Comparison of ENCODE assay signal across 1 cellular context in the genomic region with DNA sequence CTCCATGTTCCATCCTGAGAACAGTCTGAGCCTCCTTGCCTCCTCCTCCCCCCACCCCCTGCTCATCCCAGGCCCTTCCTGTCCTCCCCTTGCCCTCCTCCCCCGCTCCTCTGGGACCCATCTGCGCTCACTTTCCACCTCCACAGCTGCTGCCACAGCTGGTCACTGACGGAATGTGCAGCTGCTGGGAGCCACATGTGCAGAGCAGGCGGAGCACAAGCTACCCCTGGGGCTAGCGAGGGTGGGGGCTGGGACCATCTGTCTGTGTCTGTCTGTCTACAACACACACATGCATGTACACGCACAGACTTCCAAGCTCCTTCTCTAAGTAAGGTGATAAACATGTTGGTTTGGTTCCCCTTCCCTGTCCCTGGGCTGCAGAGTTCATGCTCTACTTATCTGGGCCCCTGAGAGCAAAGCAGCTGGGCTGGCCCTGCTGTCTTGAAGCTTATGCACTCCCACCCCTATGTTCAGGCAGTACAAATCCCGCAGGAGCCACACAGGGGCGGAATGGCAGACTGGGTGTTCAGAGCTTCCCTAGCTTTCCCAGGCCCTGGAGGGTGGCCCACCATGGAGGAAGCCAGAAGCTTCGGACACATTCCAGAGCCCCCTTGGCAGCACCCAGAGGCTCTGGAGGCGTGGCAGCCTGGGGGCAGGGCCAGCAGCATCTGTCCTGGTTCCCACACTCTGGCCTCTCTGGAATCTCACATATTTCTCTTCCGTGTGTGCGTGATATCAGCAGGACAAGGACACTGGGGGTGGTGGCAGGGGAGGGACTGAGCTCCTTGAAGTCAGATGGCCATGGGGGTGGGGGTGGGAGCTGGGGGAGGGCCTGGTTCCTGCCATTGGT.
TF ChIP-seq lines count a peak whose summit lies in the region.

No MANE protein-coding gene starts in this region.

TF ChIP-seq in K562, 482 proteins besides CTCF, POLR2A, EP300 and RAD21 (continues in another document):
- TF ChIP-seq, protein P1, sequence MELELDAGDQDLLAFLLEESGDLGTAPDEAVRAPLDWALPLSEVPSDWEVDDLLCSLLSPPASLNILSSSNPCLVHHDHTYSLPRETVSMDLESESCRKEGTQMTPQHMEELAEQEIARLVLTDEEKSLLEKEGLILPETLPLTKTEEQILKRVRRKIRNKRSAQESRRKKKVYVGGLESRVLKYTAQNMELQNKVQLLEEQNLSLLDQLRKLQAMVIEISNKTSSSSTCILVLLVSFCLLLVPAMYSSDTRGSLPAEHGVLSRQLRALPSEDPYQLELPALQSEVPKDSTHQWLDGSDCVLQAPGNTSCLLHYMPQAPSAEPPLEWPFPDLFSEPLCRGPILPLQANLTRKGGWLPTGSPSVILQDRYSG (tag; conservative IDR thresholded peaks at IDR 0.05; ENCODE audit: low read depth), result no peak
- TF ChIP-seq TRIM24 (IDR thresholded peaks at IDR 0.05) (peak; percentile 37 to 70; a peak in 3 of 4 replicates), BHLHE40 (IDR thresholded peaks at IDR 0.05; ENCODE audit: low read length) (peak; percentile 36; the same call in 1 of the 2 replicates), PRMT5 (CRISPR knock-in tag; IDR thresholded peaks at IDR 0.05) (no peak), ZSCAN32 (CRISPR knock-in tag; IDR thresholded peaks at IDR 0.05) (no peak), ZNF551 (CRISPR knock-in tag; IDR thresholded peaks at IDR 0.05) (no peak), ZNF212 (CRISPR knock-in tag; IDR thresholded peaks at IDR 0.05) (no peak), TOE1 (IDR thresholded peaks at IDR 0.05; ENCODE audit: borderline replicate concordance) (no peak), TOE1 (CRISPR knock-in tag; IDR thresholded peaks at IDR 0.05; ENCODE audit: borderline replicate concordance, low read depth) (no peak), ZNF263 (CRISPR knock-in tag; IDR thresholded peaks at IDR 0.05; ENCODE audit: borderline replicate concordance) (peak; percentile 81; the same call in 1 of the 2 replicates), MEF2A (IDR thresholded peaks at IDR 0.05; ENCODE audit: control insufficient read depth, low read depth, low read length) (no peak), XRCC4 (IDR thresholded peaks at IDR 0.05; ENCODE audit: extremely low read depth, insufficient read depth, insufficient read length) (no peak), GTF2E2 (tag; IDR thresholded peaks at IDR 0.05) (no peak), ZNF12 (CRISPR knock-in tag; IDR thresholded peaks at IDR 0.05) (no peak), CREB1 (IDR thresholded peaks at IDR 0.05) (no peak), CREB1 (CRISPR knock-in tag; IDR thresholded peaks at IDR 0.05) (no peak), ZNF184 (CRISPR knock-in tag; IDR thresholded peaks at IDR 0.05) (no peak), ZNF274 (IDR thresholded peaks at IDR 0.05; ENCODE audit: borderline replicate concordance, low read depth, low read length) (no peak), SETDB1 (IDR thresholded peaks at IDR 0.05; ENCODE audit: low read length) (no peak), L3MBTL2 (IDR thresholded peaks at IDR 0.05) (peak; percentile 35; the same call in 1 of the 2 replicates), BRCA1 (IDR thresholded peaks at IDR 0.05) (no peak), BRCA1 (CRISPR knock-in tag; IDR thresholded peaks at IDR 0.05) (no peak), SP2 (IDR thresholded peaks at IDR 0.05; ENCODE audit: extremely low read depth, low read depth, low read length, poor library complexity, severe bottlenecking) (no peak), FOXM1 (IDR thresholded peaks at IDR 0.05; ENCODE audit: low read depth) (no peak), FOXM1 (CRISPR knock-in tag; IDR thresholded peaks at IDR 0.05; ENCODE audit: low read depth) (no peak), NRF1 (conservative IDR thresholded peaks at IDR 0.05 in 1 of 2, IDR thresholded peaks at IDR 0.05 in 1 of 2) (peak in 1 of 2 experiments; percentile 12; a peak in 1 of 4 replicates), ZNF668 (CRISPR knock-in tag; IDR thresholded peaks at IDR 0.05) (no peak), ZNF175 (CRISPR knock-in tag; IDR thresholded peaks at IDR 0.05; ENCODE audit: low read depth) (no peak), SMARCE1 (IDR thresholded peaks at IDR 0.05) (no peak), CBFA2T3 (IDR thresholded peaks at IDR 0.05) (peak; percentile 81), LARP7 (IDR thresholded peaks at IDR 0.05) (no peak), FOXA1 (IDR thresholded peaks at IDR 0.05; ENCODE audit: borderline replicate concordance) (no peak), CBFB (CRISPR knock-in tag; IDR thresholded peaks at IDR 0.05) (no peak), CHD4 (IDR thresholded peaks at IDR 0.05; ENCODE audit: insufficient read depth, insufficient replicate concordance, low read depth, low read length, poor library complexity, severe bottlenecking) (no peak)
- TF ChIP-seq, protein P2, sequence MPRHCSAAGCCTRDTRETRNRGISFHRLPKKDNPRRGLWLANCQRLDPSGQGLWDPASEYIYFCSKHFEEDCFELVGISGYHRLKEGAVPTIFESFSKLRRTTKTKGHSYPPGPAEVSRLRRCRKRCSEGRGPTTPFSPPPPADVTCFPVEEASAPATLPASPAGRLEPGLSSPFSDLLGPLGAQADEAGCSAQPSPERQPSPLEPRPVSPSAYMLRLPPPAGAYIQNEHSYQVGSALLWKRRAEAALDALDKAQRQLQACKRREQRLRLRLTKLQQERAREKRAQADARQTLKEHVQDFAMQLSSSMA (CRISPR knock-in tag; IDR thresholded peaks at IDR 0.05), result no peak
- TF ChIP-seq, protein P3, sequence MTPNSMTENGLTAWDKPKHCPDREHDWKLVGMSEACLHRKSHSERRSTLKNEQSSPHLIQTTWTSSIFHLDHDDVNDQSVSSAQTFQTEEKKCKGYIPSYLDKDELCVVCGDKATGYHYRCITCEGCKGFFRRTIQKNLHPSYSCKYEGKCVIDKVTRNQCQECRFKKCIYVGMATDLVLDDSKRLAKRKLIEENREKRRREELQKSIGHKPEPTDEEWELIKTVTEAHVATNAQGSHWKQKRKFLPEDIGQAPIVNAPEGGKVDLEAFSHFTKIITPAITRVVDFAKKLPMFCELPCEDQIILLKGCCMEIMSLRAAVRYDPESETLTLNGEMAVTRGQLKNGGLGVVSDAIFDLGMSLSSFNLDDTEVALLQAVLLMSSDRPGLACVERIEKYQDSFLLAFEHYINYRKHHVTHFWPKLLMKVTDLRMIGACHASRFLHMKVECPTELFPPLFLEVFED (CRISPR knock-in tag; conservative IDR thresholded peaks at IDR 0.05), result no peak
- TF ChIP-seq, protein P4, sequence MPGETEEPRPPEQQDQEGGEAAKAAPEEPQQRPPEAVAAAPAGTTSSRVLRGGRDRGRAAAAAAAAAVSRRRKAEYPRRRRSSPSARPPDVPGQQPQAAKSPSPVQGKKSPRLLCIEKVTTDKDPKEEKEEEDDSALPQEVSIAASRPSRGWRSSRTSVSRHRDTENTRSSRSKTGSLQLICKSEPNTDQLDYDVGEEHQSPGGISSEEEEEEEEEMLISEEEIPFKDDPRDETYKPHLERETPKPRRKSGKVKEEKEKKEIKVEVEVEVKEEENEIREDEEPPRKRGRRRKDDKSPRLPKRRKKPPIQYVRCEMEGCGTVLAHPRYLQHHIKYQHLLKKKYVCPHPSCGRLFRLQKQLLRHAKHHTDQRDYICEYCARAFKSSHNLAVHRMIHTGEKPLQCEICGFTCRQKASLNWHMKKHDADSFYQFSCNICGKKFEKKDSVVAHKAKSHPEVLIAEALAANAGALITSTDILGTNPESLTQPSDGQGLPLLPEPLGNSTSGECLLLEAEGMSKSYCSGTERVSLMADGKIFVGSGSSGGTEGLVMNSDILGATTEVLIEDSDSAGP (CRISPR knock-in tag; IDR thresholded peaks at IDR 0.05), result no peak
- TF ChIP-seq, protein P5, sequence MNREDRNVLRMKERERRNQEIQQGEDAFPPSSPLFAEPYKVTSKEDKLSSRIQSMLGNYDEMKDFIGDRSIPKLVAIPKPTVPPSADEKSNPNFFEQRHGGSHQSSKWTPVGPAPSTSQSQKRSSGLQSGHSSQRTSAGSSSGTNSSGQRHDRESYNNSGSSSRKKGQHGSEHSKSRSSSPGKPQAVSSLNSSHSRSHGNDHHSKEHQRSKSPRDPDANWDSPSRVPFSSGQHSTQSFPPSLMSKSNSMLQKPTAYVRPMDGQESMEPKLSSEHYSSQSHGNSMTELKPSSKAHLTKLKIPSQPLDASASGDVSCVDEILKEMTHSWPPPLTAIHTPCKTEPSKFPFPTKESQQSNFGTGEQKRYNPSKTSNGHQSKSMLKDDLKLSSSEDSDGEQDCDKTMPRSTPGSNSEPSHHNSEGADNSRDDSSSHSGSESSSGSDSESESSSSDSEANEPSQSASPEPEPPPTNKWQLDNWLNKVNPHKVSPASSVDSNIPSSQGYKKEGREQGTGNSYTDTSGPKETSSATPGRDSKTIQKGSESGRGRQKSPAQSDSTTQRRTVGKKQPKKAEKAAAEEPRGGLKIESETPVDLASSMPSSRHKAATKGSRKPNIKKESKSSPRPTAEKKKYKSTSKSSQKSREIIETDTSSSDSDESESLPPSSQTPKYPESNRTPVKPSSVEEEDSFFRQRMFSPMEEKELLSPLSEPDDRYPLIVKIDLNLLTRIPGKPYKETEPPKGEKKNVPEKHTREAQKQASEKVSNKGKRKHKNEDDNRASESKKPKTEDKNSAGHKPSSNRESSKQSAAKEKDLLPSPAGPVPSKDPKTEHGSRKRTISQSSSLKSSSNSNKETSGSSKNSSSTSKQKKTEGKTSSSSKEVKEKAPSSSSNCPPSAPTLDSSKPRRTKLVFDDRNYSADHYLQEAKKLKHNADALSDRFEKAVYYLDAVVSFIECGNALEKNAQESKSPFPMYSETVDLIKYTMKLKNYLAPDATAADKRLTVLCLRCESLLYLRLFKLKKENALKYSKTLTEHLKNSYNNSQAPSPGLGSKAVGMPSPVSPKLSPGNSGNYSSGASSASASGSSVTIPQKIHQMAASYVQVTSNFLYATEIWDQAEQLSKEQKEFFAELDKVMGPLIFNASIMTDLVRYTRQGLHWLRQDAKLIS (CRISPR knock-in tag; IDR thresholded peaks at IDR 0.05), result no peak
- TF ChIP-seq, protein P6, sequence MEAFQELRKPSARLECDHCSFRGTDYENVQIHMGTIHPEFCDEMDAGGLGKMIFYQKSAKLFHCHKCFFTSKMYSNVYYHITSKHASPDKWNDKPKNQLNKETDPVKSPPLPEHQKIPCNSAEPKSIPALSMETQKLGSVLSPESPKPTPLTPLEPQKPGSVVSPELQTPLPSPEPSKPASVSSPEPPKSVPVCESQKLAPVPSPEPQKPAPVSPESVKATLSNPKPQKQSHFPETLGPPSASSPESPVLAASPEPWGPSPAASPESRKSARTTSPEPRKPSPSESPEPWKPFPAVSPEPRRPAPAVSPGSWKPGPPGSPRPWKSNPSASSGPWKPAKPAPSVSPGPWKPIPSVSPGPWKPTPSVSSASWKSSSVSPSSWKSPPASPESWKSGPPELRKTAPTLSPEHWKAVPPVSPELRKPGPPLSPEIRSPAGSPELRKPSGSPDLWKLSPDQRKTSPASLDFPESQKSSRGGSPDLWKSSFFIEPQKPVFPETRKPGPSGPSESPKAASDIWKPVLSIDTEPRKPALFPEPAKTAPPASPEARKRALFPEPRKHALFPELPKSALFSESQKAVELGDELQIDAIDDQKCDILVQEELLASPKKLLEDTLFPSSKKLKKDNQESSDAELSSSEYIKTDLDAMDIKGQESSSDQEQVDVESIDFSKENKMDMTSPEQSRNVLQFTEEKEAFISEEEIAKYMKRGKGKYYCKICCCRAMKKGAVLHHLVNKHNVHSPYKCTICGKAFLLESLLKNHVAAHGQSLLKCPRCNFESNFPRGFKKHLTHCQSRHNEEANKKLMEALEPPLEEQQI (IDR thresholded peaks at IDR 0.05), result no peak
- TF ChIP-seq, protein P7, sequence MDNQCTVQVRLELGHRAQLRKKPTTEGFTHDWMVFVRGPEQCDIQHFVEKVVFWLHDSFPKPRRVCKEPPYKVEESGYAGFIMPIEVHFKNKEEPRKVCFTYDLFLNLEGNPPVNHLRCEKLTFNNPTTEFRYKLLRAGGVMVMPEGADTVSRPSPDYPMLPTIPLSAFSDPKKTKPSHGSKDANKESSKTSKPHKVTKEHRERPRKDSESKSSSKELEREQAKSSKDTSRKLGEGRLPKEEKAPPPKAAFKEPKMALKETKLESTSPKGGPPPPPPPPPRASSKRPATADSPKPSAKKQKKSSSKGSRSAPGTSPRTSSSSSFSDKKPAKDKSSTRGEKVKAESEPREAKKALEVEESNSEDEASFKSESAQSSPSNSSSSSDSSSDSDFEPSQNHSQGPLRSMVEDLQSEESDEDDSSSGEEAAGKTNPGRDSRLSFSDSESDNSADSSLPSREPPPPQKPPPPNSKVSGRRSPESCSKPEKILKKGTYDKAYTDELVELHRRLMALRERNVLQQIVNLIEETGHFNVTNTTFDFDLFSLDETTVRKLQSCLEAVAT (IDR thresholded peaks at IDR 0.05), result no peak
- TF ChIP-seq, protein P8, sequence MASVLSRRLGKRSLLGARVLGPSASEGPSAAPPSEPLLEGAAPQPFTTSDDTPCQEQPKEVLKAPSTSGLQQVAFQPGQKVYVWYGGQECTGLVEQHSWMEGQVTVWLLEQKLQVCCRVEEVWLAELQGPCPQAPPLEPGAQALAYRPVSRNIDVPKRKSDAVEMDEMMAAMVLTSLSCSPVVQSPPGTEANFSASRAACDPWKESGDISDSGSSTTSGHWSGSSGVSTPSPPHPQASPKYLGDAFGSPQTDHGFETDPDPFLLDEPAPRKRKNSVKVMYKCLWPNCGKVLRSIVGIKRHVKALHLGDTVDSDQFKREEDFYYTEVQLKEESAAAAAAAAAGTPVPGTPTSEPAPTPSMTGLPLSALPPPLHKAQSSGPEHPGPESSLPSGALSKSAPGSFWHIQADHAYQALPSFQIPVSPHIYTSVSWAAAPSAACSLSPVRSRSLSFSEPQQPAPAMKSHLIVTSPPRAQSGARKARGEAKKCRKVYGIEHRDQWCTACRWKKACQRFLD (CRISPR knock-in tag; IDR thresholded peaks at IDR 0.05), result no peak
- TF ChIP-seq, protein P9, sequence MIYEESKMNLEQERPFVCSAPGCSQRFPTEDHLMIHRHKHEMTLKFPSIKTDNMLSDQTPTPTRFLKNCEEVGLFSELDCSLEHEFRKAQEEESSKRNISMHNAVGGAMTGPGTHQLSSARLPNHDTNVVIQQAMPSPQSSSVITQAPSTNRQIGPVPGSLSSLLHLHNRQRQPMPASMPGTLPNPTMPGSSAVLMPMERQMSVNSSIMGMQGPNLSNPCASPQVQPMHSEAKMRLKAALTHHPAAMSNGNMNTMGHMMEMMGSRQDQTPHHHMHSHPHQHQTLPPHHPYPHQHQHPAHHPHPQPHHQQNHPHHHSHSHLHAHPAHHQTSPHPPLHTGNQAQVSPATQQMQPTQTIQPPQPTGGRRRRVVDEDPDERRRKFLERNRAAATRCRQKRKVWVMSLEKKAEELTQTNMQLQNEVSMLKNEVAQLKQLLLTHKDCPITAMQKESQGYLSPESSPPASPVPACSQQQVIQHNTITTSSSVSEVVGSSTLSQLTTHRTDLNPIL (CRISPR knock-in tag; IDR thresholded peaks at IDR 0.05), result no peak
